ENCODE assay signal across 9 cellular contexts in the genomic region with DNA sequence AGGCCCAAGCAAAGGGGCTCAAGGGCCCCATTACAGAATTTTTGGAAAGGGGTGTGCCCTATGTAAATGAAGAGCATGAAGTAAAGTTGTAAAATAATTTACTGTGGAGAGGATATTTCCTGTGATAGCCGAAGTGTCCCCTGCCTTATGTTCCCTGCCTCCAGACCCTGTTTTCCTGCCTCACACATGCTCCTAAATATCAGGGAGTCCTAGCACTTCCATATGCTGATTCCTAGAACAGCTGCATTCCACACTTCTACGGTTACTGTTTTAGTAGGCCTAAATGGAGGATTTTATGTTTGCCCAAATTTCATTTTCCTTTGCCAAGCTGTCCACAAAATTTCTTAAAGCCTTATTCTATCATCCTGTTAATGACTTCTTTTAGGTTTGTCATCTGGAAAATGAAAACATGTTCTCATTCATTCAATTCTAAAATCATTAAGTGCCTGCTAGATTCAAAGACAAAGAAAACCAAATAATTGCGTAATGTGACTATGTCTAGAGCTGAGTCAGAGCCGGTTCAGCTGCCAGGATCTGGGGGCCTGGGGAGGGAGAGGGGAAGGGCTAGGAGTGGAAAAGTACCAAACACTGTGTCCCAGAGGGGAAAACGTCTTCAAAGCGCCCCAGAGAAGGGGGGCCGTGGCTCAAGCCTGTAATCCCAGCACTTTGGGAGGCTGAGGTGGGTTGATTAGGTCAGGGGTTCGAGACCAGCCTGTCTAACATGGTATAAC. TPM values are rescaled to one million over a fixed set of nuclear protein-coding genes. Genes with fewer than 3 reads are reported as not detected.
A peak's percentile ranks its signal among the peaks of the same experiment; 100 is the strongest.
DNase-seq lines count a peak whose midpoint lies in the region; ATAC-seq, FAIRE-seq and TF ChIP-seq lines count a peak whose summit lies in the region.
"Had no signal": no experiment of that assay in that cellular context is flagged by ENCODE, and none has a peak within 500 bp of the region (broad histone marks: within the 10 kb centered on the region; RNA-seq: fewer than 3 reads in every experiment).

No MANE protein-coding gene starts in this region.

- no TSS peak for BruUV-seq in K562 (replicated peaks; lab: Mats Ljungman, UMichigan)

- no peak for ATAC-seq in Right ventricle myocardium superior (ENCODE audit: poor library complexity)
- peak; percentile 49; the same call in 2 of the 3 replicates for ATAC-seq in K562
- no peak for ATAC-seq in HG03025 (IDR thresholded peaks at IDR 0.05; ENCODE audit: low FRiP score, unreplicated experiment)
- no peak for ATAC-seq in HG02678 (IDR thresholded peaks at IDR 0.05; ENCODE audit: unreplicated experiment)

- TF ChIP-seq EP300 in K562 (IDR thresholded peaks at IDR 0.05; ENCODE audit: low read length), result no peak; the same call in 1 of the 2 replicates

- no peaks in the 10 kb centered on the region for H3K9me1 ChIP-seq in K562 (ENCODE audit: control insufficient read depth, insufficient read depth, low read length)

- intact Hi-C loops in Right ventricle myocardium superior (cut with DNase I) (no loop called here), left ventricle myocardium inferior (cut with micrococcal nuclease) (no loop called here), K562 (cut with micrococcal nuclease) (no loop called here)

- TF ChIP-seq RAD21 in K562 (CRISPR knock-in tag; conservative IDR thresholded peaks at IDR 0.05 in 1 of 2, IDR thresholded peaks at IDR 0.05 in 1 of 2), result no peak

- H3K9me3 ChIP-seq in left ventricle myocardium inferior (replicated peaks) (peaks cover 13% of the 10 kb centered on the region), K562 (replicated peaks; ENCODE audit: control insufficient read depth, insufficient read depth, low read depth, low read length) (peaks cover 11% of the 10 kb centered on the region)

- in situ Hi-C loops in K562 (cut with MboI), result no loop called here

- FAIRE-seq in K562 (lab: Jason Lieb, UNC), result peak; percentile 77
- no peak for FAIRE-seq in GM19239 (lab: Jason Lieb, UNC)
- FAIRE-seq: endometrium had no signal

- no peak overlapping the region for H3K4me2 ChIP-seq in K562 (ENCODE audit: insufficient read depth, low read length)

- CTCF ChIA-PET in K562 (lab: Yijun Ruan, JAX; ENCODE audit: low intra/inter-chr PET ratio), result no interaction called here

- POLR2A ChIA-PET in K562 (lab: Yijun Ruan, JAX), result interaction anchor here (1.1 to 1.5 kb wide), 3 partner anchors 8 to 25 kb away, joined by 3 to 6 read pairs (median 3); no protein-coding TSS in a partner anchor

- DNase-seq in Right ventricle myocardium superior (peak; percentile 70), left ventricle myocardium inferior (no peak), K562 (ENCODE audit: extremely low read depth in 1 of 4, low spot score in 3 of 4) (peak; percentile 29 to 64 (median 42)), left kidney (ENCODE audit: low read depth, low spot score) (peak; percentile 18), GM19239 (ENCODE audit: insufficient read length, low spot score) (no peak)
- no peak for DNase-seq in NK-92 treated with Interleukin-12 subunit alpha and Interleukin-12 subunit beta, amount 100 ng/mL, for 24 hours (lab: John Stamatoyannopoulos, UW)

- no peak for TF ChIP-seq POLR2A in K562 (conservative IDR thresholded peaks at IDR 0.05)

- H4K20me1 ChIP-seq in K562 (replicated peaks; ENCODE audit: control insufficient read depth, insufficient read depth, low read length), result no peaks in the 10 kb centered on the region

- H3K36me3 ChIP-seq in left ventricle myocardium inferior, result no peaks in the 10 kb centered on the region
- no peaks in the 10 kb centered on the region for H3K36me3 ChIP-seq in K562 (ENCODE audit: control insufficient read depth, insufficient read depth, low read length)

- no peaks in the 10 kb centered on the region for H3K79me2 ChIP-seq in K562 (ENCODE audit: control insufficient read depth, insufficient read depth, low read length)

- TF ChIP-seq CTCF in left ventricle myocardium inferior (IDR thresholded peaks at IDR 0.05; ENCODE audit: borderline replicate concordance) (no peak), K562 (IDR thresholded peaks at IDR 0.05 in 2 of 3, conservative IDR thresholded peaks at IDR 0.05 in 1 of 3; ENCODE audit: insufficient read depth in 2 of 3, low read depth in 1 of 3, low read length in 3 of 3) (no peak)

- H3K4me1 ChIP-seq in left ventricle myocardium inferior (no peaks in the 10 kb centered on the region), K562 (replicated peaks in 1 of 2; ENCODE audit: control insufficient read depth in 2 of 2, insufficient read depth in 2 of 2, low read length in 2 of 2) (peaks cover 25 to 32% of the 10 kb centered on the region in 2 experiments)

- peak overlapping the region; percentile 89 for H2AFZ ChIP-seq in K562 (ENCODE audit: low read depth, low read length)

- H3K4me3 ChIP-seq in left ventricle myocardium inferior, result no peak overlapping the region
- H3K4me3 ChIP-seq in K562, result no peak overlapping the region

- H3K9ac ChIP-seq in K562 (ENCODE audit: insufficient read depth in 1 of 2, low read depth in 2 of 2, low read length in 2 of 2), result peak overlapping the region in 1 of 2 experiments; percentile 29; a peak in 1 of 4 replicates

- H3K27me3 ChIP-seq in left ventricle myocardium inferior (ENCODE audit: low read depth) (no peaks in the 10 kb centered on the region), K562 (ENCODE audit: control insufficient read depth in 2 of 2, insufficient read depth in 2 of 2, low read length in 2 of 2) (no peaks in the 10 kb centered on the region)

- 29% methylated on average over 8 of the region's 8 CpGs for WGBS in K562 (ENCODE audit: insufficient coverage, low coverage, missing lambda C conversion rate)

- H3K27ac ChIP-seq in left ventricle myocardium inferior (replicated peaks) (no peak overlapping the region), K562 (ENCODE audit: extremely low read depth, low read depth, low read length) (peak overlapping the region; percentile 74)

TF ChIP-seq in K562, 482 proteins besides CTCF, POLR2A, EP300 and RAD21 (continues in another document):
- TF ChIP-seq, protein P1, sequence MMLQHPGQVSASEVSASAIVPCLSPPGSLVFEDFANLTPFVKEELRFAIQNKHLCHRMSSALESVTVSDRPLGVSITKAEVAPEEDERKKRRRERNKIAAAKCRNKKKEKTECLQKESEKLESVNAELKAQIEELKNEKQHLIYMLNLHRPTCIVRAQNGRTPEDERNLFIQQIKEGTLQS (IDR thresholded peaks at IDR 0.05), result peak; percentile 83
- TF ChIP-seq, protein P1 (CRISPR knock-in tag; conservative IDR thresholded peaks at IDR 0.05), result no peak
- peak; percentile 50 for TF ChIP-seq ARID1B (IDR thresholded peaks at IDR 0.05)
- TF ChIP-seq SMARCA4 (IDR thresholded peaks at IDR 0.05), result peak; percentile 68
- no peak for TF ChIP-seq ZNF263 (CRISPR knock-in tag; IDR thresholded peaks at IDR 0.05; ENCODE audit: borderline replicate concordance)
- TF ChIP-seq CBX8 (IDR thresholded peaks at IDR 0.05; ENCODE audit: borderline replicate concordance, extremely low read depth, low read depth, low read length, poor library complexity, severe bottlenecking), result no peak
- TF ChIP-seq NFRKB (IDR thresholded peaks at IDR 0.05; ENCODE audit: low read depth), result no peak
- no peak for TF ChIP-seq SMC3 (conservative IDR thresholded peaks at IDR 0.05; ENCODE audit: insufficient read depth, low read depth, low read length)

RNA-seq across cellular contexts. Expression of a gene that starts 25.8 kb away (rescaled TPM):
- total RNA-seq in Right ventricle myocardium superior (85.8 TPM), left ventricle myocardium inferior (51.5 TPM), K562 (2014; rRNA removed) (8.3 and 10.2 TPM in 2 replicates), K562 (2014; rRNA removed; fragmentation: Illumina TruSeq; extraction: Trizol) (4.3 and 5.8 TPM in 2 replicates), K562 (2015; rRNA removed; fragmentation: Illumina TruSeq; extraction: Trizol) (5.2 and 5.7 TPM in 2 replicates), K562 (2021) (11.3 and 13.2 TPM in 2 replicates)
- 4.3 and 7.6 TPM in 2 replicates for total RNA-seq in K562 (2011; cell fraction: chromatin; rRNA removed; ENCODE audit: low replicate concordance)
- total RNA-seq in K562 (2011; cell fraction: nucleolus; rRNA removed), result 7.0 and 8.0 TPM in 2 replicates
- 8.5 and 8.9 TPM in 2 replicates for total RNA-seq in K562 (2011; cell fraction: nucleoplasm; rRNA removed)
- polyA plus RNA-seq in K562 (2011; rRNA removed) (3.4 and 3.5 TPM in 2 replicates), K562 (2014; fragmentation: Illumina TruSeq; extraction: Trizol) (7.1 and 8.7 TPM in 2 replicates), K562 (2014; fragmentation: Nextera tagmentation; extraction: Ambion mirVana) (under 1 TPM; 0.62 to 0.98 TPM), K562 (2014; rRNA removed) (3.9 and 10.6 TPM in 2 replicates)
- 4.0 and 6.5 TPM in 2 replicates for polyA plus RNA-seq in K562 (2011; cell fraction: cytosol; rRNA removed)
- polyA plus RNA-seq in K562 (2011; cell fraction: nucleus; rRNA removed), result 9.3 and 9.5 TPM in 2 replicates
- 9.5 and 12.2 TPM in 2 replicates for polyA plus RNA-seq in K562 (2012)
- 1.7 and 2.3 TPM in 2 replicates for polyA minus RNA-seq in K562 (2011; rRNA and poly(A)+ RNA removed)
- 2.2 and 2.7 TPM in 2 replicates for polyA minus RNA-seq in K562 (2011; cell fraction: cytosol; rRNA and poly(A)+ RNA removed)
- 2.3 and 4.4 TPM in 2 replicates for polyA minus RNA-seq in K562 (2011; cell fraction: nucleus; rRNA and poly(A)+ RNA removed)

RNA-seq across cellular contexts. Expression of a gene that starts 47.3 kb away (rescaled TPM):
- 35.7 TPM for total RNA-seq in Right ventricle myocardium superior
- total RNA-seq in left ventricle myocardium inferior, result 35.2 TPM
- total RNA-seq in K562 (2011; cell fraction: chromatin; rRNA removed; ENCODE audit: low replicate concordance), result 60.6 and 93.7 TPM in 2 replicates
- total RNA-seq in K562 (2011; cell fraction: nucleolus; rRNA removed), result 51.7 and 62.2 TPM in 2 replicates
- 58.4 and 67.3 TPM in 2 replicates for total RNA-seq in K562 (2011; cell fraction: nucleoplasm; rRNA removed)
- total RNA-seq in K562 (2014; rRNA removed), result 11.2 and 12.8 TPM in 2 replicates
- total RNA-seq in K562 (2014; rRNA removed; fragmentation: Illumina TruSeq; extraction: Trizol), result 12.8 and 14.7 TPM in 2 replicates
- 10.7 and 11.7 TPM in 2 replicates for total RNA-seq in K562 (2015; rRNA removed; fragmentation: Illumina TruSeq; extraction: Trizol)
- 14.2 and 17.4 TPM in 2 replicates for total RNA-seq in K562 (2021)
- 18.2 and 19.2 TPM in 2 replicates for polyA plus RNA-seq in K562 (2011; rRNA removed)
- 10.3 and 11.9 TPM in 2 replicates for polyA plus RNA-seq in K562 (2011; cell fraction: cytosol; rRNA removed)
- polyA plus RNA-seq in K562 (2011; cell fraction: nucleus; rRNA removed), result 50.1 and 55.3 TPM in 2 replicates
- 10.9 and 18.8 TPM in 2 replicates for polyA plus RNA-seq in K562 (2012)
- 11.0 and 12.8 TPM in 2 replicates for polyA plus RNA-seq in K562 (2014; fragmentation: Illumina TruSeq; extraction: Trizol)
- 10 to 100 TPM; 13.3 to 13.4 TPM for polyA plus RNA-seq in K562 (2014; fragmentation: Nextera tagmentation; extraction: Ambion mirVana)
- 12.8 and 19.5 TPM in 2 replicates for polyA plus RNA-seq in K562 (2014; rRNA removed)
- 14.8 and 16.9 TPM in 2 replicates for polyA minus RNA-seq in K562 (2011; rRNA and poly(A)+ RNA removed)
- polyA minus RNA-seq in K562 (2011; cell fraction: cytosol; rRNA and poly(A)+ RNA removed), result 6.4 and 6.9 TPM in 2 replicates
- polyA minus RNA-seq in K562 (2011; cell fraction: nucleus; rRNA and poly(A)+ RNA removed), result 17.6 and 27.8 TPM in 2 replicates

Comparison
In these comparisons a context has a peak if more than half of its experiments do, and no peak if none do; other contexts are left out.
1. DNase-seq: peak in Right ventricle myocardium superior (single experiment), K562 (4 of 4) and left kidney (single experiment); none in left ventricle myocardium inferior (single experiment), NK-92 treated with Interleukin-12 subunit alpha and Interleukin-12 subunit beta, amount 100 ng/mL, for 24 hours (single experiment) and GM19239 (single experiment).